Comparison of ENCODE assay signal across 24 cellular contexts in the genomic region with DNA sequence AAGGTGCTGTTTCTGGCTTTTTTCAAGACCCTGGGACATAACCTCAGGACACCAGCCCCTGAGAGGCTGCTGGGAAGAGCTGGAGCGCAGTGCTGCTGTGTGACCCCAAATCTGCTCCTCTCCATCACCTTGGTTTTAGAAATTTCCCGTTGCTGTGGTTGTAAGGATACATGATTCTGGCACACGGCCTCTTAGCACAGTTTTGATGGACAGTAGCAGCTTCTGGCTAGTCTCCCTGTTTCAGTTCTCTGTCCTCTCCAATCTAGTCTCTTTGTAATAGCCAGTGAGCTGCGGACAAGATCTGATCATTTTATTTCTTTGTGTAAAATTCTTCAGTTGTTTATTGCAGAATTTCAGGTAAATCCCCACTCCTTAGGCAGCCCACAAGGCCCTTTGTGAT. TPM values are rescaled to one million over a fixed set of nuclear protein-coding genes. Genes with fewer than 3 reads are reported as not detected.
DNase-seq lines count a peak whose midpoint lies in the region; ATAC-seq and TF ChIP-seq lines count a peak whose summit lies in the region.
"Had no signal": no experiment of that assay in that cellular context is flagged by ENCODE, and none has a peak within 500 bp of the region (broad histone marks: within the 10 kb centered on the region; RNA-seq: fewer than 3 reads in every experiment).

No MANE protein-coding gene starts in this region.

- DNase-seq in activated naive CD4-positive, alpha-beta T cell treated with anti-CD3 and anti-CD28 coated beads, Interleukin-2, amount 50 U/mL, for 72 hours (ENCODE audit: low spot score in 2 of 2) = no peak
- DNase-seq in neural progenitor cell (ENCODE audit: low spot score) = no peak
- DNase-seq in cerebellar cortex (ENCODE audit: low spot score) = no peak
- no peak for DNase-seq in activated CD4-positive, alpha-beta T cell treated with anti-CD3 and anti-CD28 coated beads, Interleukin-2, amount 10 ng/mL, durations not matched to agents 7 days and 5 days
- no peak for DNase-seq in NCI-H2196 (lab: John Stamatoyannopoulos, UW; ENCODE audit: unreplicated experiment)
- DNase-seq: GOT3, Kasumi-1, MM.1S, NCI-H1092, NCI-H146, NCI-H2029 treated with DMSO at 0.1 percent for 48 hours, NCI-H2171, NCI-H774 had no signal

- H3K4me2 ChIP-seq in neural progenitor cell = no peak overlapping the region

- peaks cover 25% of the 10 kb centered on the region for H3K27me3 Mint-ChIP-seq in activated naive CD4-positive, alpha-beta T cell treated with anti-CD3 and anti-CD28 coated beads, Interleukin-2, amount 50 U/mL, for 24 hours
- H3K27me3 Mint-ChIP-seq in brain (peaks cover 81% of the 10 kb centered on the region), neural progenitor cell (ENCODE audit: insufficient read depth, low read depth) (peaks cover 37% of the 10 kb centered on the region)
- H3K27me3 Mint-ChIP-seq in activated CD4-positive, alpha-beta T cell treated with anti-CD3 and anti-CD28 coated beads, Interleukin-2, amount 10 ng/mL, durations not matched to agents 7 days and 5 days = peaks cover 60% of the 10 kb centered on the region

- peak overlapping the region; percentile 0 for H3K4me3 Mint-ChIP-seq in activated naive CD4-positive, alpha-beta T cell treated with anti-CD3 and anti-CD28 coated beads, Interleukin-2, amount 50 U/mL, for 24 hours
- H3K4me3 Mint-ChIP-seq in brain (peak overlapping the region in 3 of 5 experiments; percentile 41 to 78 (median 77)), neural progenitor cell (peak overlapping the region; percentile 54)
- H3K4me3 Mint-ChIP-seq in activated CD4-positive, alpha-beta T cell treated with anti-CD3 and anti-CD28 coated beads, Interleukin-2, amount 10 ng/mL, durations not matched to agents 7 days and 5 days = no peak overlapping the region

- no peak overlapping the region for H3K27ac Mint-ChIP-seq in activated naive CD4-positive, alpha-beta T cell treated with anti-CD3 and anti-CD28 coated beads, Interleukin-2, amount 50 U/mL, for 24 hours
- H3K27ac Mint-ChIP-seq in activated naive CD4-positive, alpha-beta T cell treated with anti-CD3 and anti-CD28 coated beads, Interleukin-2, amount 50 U/mL, for 72 hours = no peak overlapping the region
- peak overlapping the region in 1 of 5 experiments; percentile 17 for H3K27ac Mint-ChIP-seq in brain
- no peak overlapping the region for H3K27ac Mint-ChIP-seq in neural progenitor cell
- no peak overlapping the region for H3K27ac Mint-ChIP-seq in activated CD4-positive, alpha-beta T cell treated with anti-CD3 and anti-CD28 coated beads, Interleukin-2, amount 10 ng/mL, durations not matched to agents 7 days and 5 days
- H3K27ac Mint-ChIP-seq: CD14-positive monocyte, IgD-negative memory B cell had no signal

- CTCF ChIA-PET in activated CD4-positive, alpha-beta T cell treated with anti-CD3 and anti-CD28 coated beads, Interleukin-2, amount 10 ng/mL, durations not matched to agents 7 days and 5 days (lab: Charles Lee) = interaction anchor here (1.2 kb wide), 1 partner anchor 21 kb away, joined by 6 read pairs; no protein-coding TSS in a partner anchor

- POLR2A ChIA-PET in activated CD4-positive, alpha-beta T cell treated with anti-CD3 and anti-CD28 coated beads, Interleukin-2, amount 10 ng/mL, durations not matched to agents 7 days and 5 days (lab: Charles Lee) = no interaction called here

- H3K4me1 ChIP-seq in neural progenitor cell = peaks cover 23% of the 10 kb centered on the region

- H3K9ac ChIP-seq in neural progenitor cell = no peak overlapping the region

- H3K36me3 Mint-ChIP-seq in activated naive CD4-positive, alpha-beta T cell treated with anti-CD3 and anti-CD28 coated beads, Interleukin-2, amount 50 U/mL, for 24 hours = no peaks in the 10 kb centered on the region
- no peaks in the 10 kb centered on the region for H3K36me3 Mint-ChIP-seq in activated naive CD4-positive, alpha-beta T cell treated with anti-CD3 and anti-CD28 coated beads, Interleukin-2, amount 50 U/mL, for 72 hours
- no peaks in the 10 kb centered on the region for H3K36me3 Mint-ChIP-seq in brain
- no peaks in the 10 kb centered on the region for H3K36me3 Mint-ChIP-seq in neural progenitor cell
- H3K36me3 Mint-ChIP-seq in activated CD4-positive, alpha-beta T cell treated with anti-CD3 and anti-CD28 coated beads, Interleukin-2, amount 10 ng/mL, durations not matched to agents 7 days and 5 days (ENCODE audit: low read depth) = no peaks in the 10 kb centered on the region
- H3K36me3 Mint-ChIP-seq: CD14-positive monocyte, IgD-negative memory B cell had no signal

- H3K27me3 ChIP-seq in neural progenitor cell = peaks cover 64% of the 10 kb centered on the region

- H2AFZ ChIP-seq in neural progenitor cell (replicated peaks) = no peak overlapping the region

- no peak for ATAC-seq in activated naive CD4-positive, alpha-beta T cell treated with anti-CD3 and anti-CD28 coated beads, Interleukin-2, amount 50 U/mL, for 72 hours
- no peak for ATAC-seq in GM18873 (IDR thresholded peaks at IDR 0.05; ENCODE audit: low FRiP score, unreplicated experiment)
- ATAC-seq: HCT116, Right ventricle myocardium inferior had no signal

- H3K4me1 Mint-ChIP-seq in activated naive CD4-positive, alpha-beta T cell treated with anti-CD3 and anti-CD28 coated beads, Interleukin-2, amount 50 U/mL, for 24 hours = peaks cover 12% of the 10 kb centered on the region
- H3K4me1 Mint-ChIP-seq in brain (peaks cover 23% of the 10 kb centered on the region), neural progenitor cell (peaks cover 27% of the 10 kb centered on the region)
- peaks cover 7% of the 10 kb centered on the region for H3K4me1 Mint-ChIP-seq in activated CD4-positive, alpha-beta T cell treated with anti-CD3 and anti-CD28 coated beads, Interleukin-2, amount 10 ng/mL, durations not matched to agents 7 days and 5 days

- no peaks in the 10 kb centered on the region for H4K20me1 ChIP-seq in neural progenitor cell (ENCODE audit: low read depth)

- H3K4me3 ChIP-seq in neural progenitor cell = no peak overlapping the region

- H3K27ac ChIP-seq in neural progenitor cell = no peak overlapping the region
- H3K27ac ChIP-seq: 22Rv1 had no signal

- no peaks in the 10 kb centered on the region for H3K79me2 ChIP-seq in neural progenitor cell (ENCODE audit: low read depth)

- TF ChIP-seq CTCF in brain (conservative IDR thresholded peaks at IDR 0.05) (no peak), neural progenitor cell (IDR thresholded peaks at IDR 0.05) (no peak)

- no peaks in the 10 kb centered on the region for H3K9me3 Mint-ChIP-seq in activated naive CD4-positive, alpha-beta T cell treated with anti-CD3 and anti-CD28 coated beads, Interleukin-2, amount 50 U/mL, for 24 hours
- H3K9me3 Mint-ChIP-seq in activated naive CD4-positive, alpha-beta T cell treated with anti-CD3 and anti-CD28 coated beads, Interleukin-2, amount 50 U/mL, for 72 hours = no peaks in the 10 kb centered on the region
- H3K9me3 Mint-ChIP-seq in brain (peaks cover 0 to 6% (median 0%) of the 10 kb centered on the region in 5 experiments), neural progenitor cell (peaks cover 6% of the 10 kb centered on the region)
- H3K9me3 Mint-ChIP-seq in activated CD4-positive, alpha-beta T cell treated with anti-CD3 and anti-CD28 coated beads, Interleukin-2, amount 10 ng/mL, durations not matched to agents 7 days and 5 days = no peaks in the 10 kb centered on the region
- H3K9me3 Mint-ChIP-seq: IgD-negative memory B cell had no signal

- no peaks in the 10 kb centered on the region for H3K36me3 ChIP-seq in neural progenitor cell

- H3F3A ChIP-seq in neural progenitor cell (ENCODE audit: low read depth) = peaks cover 11% of the 10 kb centered on the region

- no peaks in the 10 kb centered on the region for H3K9me3 ChIP-seq in neural progenitor cell (ENCODE audit: low read depth)

RNA-seq across cellular contexts. Expression of gene CLIC6, which starts 3.1 kb away (rescaled TPM):
- total RNA-seq in activated naive CD4-positive, alpha-beta T cell treated with anti-CD3 and anti-CD28 coated beads, Interleukin-2, amount 50 U/mL, for 72 hours = under 1 TPM; 0.07 to 0.31 TPM
- polyA plus RNA-seq in brain (ENCODE audit: insufficient read depth, low read depth, low replicate concordance) = 0.14 TPM
- 0.12 and 0.15 TPM in 2 replicates for total RNA-seq in neural progenitor cell (ENCODE audit: low replicate concordance)
- not detected for total RNA-seq in activated CD4-positive, alpha-beta T cell treated with anti-CD3 and anti-CD28 coated beads, Interleukin-2, amount 10 ng/mL, durations not matched to agents 7 days and 5 days
- total RNA-seq: NCI-H460, OCI-LY7 had no signal
- polyA plus RNA-seq: AG04450, CD14-positive monocyte had no signal

RNA-seq across cellular contexts. Expression of gene RCAN1, which starts 57.0 kb away (rescaled TPM):
- total RNA-seq in activated naive CD4-positive, alpha-beta T cell treated with anti-CD3 and anti-CD28 coated beads, Interleukin-2, amount 50 U/mL, for 72 hours = 1 to 10 TPM; 2.9 to 7.4 TPM
- polyA plus RNA-seq in brain (ENCODE audit: insufficient read depth, low read depth, low replicate concordance) = 49.9 TPM
- 6.5 and 6.9 TPM in 2 replicates for total RNA-seq in neural progenitor cell (ENCODE audit: low replicate concordance)
- 1 to 10 TPM; 8.0 to 8.2 TPM for total RNA-seq in activated CD4-positive, alpha-beta T cell treated with anti-CD3 and anti-CD28 coated beads, Interleukin-2, amount 10 ng/mL, durations not matched to agents 7 days and 5 days
